Comparison of ENCODE assay signal across 20 cellular contexts in genomic region chr21:38308010-38308784, GRCh38. TPM values are rescaled to one million over a fixed set of nuclear protein-coding genes. Genes with fewer than 3 reads are reported as not detected.
A peak's percentile ranks its signal among the peaks of the same experiment; 100 is the strongest.
DNase-seq lines count a peak whose midpoint lies in the region; ATAC-seq and TF ChIP-seq lines count a peak whose summit lies in the region.
"Had no signal": no experiment of that assay in that cellular context is flagged by ENCODE, and none has a peak within 500 bp of the region (broad histone marks: within the 10 kb centered on the region; RNA-seq: fewer than 3 reads in every experiment).

No MANE protein-coding gene starts in this region.

- no peaks in the 10 kb centered on the region; the same call in 1 of the 2 replicates for H4K20me1 ChIP-seq in IMR-90 (ENCODE audit: insufficient read depth, low read length)

- H3K9me3 ChIP-seq in IMR-90 (ENCODE audit: control insufficient read depth, insufficient read depth, low read length) = no peaks in the 10 kb centered on the region
- no peaks in the 10 kb centered on the region for H3K9me3 ChIP-seq in mesenchymal stem cell (ENCODE audit: control insufficient read depth, low read length)
- no peaks in the 10 kb centered on the region for H3K9me3 ChIP-seq in suprapubic skin
- H3K9me3 ChIP-seq in CD8-positive, alpha-beta memory T cell (ENCODE audit: low read length) = no peaks in the 10 kb centered on the region
- H3K9me3 ChIP-seq: BE2C had no signal

- in situ Hi-C loops in IMR-90 (cut with MboI; ENCODE audit: low sequenced_read_pairs) = no loop called here

- TF ChIP-seq CTCF in IMR-90 (conservative IDR thresholded peaks at IDR 0.05; ENCODE audit: low read depth, low read length) (no peak), fibroblast of mammary gland (conservative IDR thresholded peaks at IDR 0.05; ENCODE audit: control insufficient read depth, insufficient read depth, low read depth, low read length) (no peak), suprapubic skin (IDR thresholded peaks at IDR 0.05) (no peak)

- H2BK15ac ChIP-seq in IMR-90 (ENCODE audit: low read depth, low read length) = peak overlapping the region; percentile 75; the same call in 2 of the 3 replicates
- no peak overlapping the region for H2BK15ac ChIP-seq in mesenchymal stem cell (ENCODE audit: low read depth, poor library complexity, severe bottlenecking)

- peak overlapping the region; percentile 54; the same call in 1 of the 2 replicates for H3K56ac ChIP-seq in IMR-90 (ENCODE audit: extremely low read depth, insufficient read depth, low read length)

- H4K91ac ChIP-seq in IMR-90 (ENCODE audit: insufficient read depth, low read depth, low read length) (no peak overlapping the region), mesenchymal stem cell (ENCODE audit: low read length) (no peak overlapping the region)

- H2BK120ac ChIP-seq in IMR-90 (ENCODE audit: low read depth, low read length) (peak overlapping the region; percentile 79), mesenchymal stem cell (ENCODE audit: low read depth, low read length) (no peak overlapping the region)

- peak overlapping the region in 1 of 2 experiments; percentile 65; a peak in 1 of 4 replicates for H4K8ac ChIP-seq in IMR-90 (ENCODE audit: low read depth in 2 of 2, low read length in 2 of 2)
- H4K8ac ChIP-seq in mesenchymal stem cell (ENCODE audit: low read length) = no peak overlapping the region

- H3K27ac ChIP-seq in IMR-90 (ENCODE audit: insufficient read depth, low read length) (no peak overlapping the region), mesenchymal stem cell (ENCODE audit: low read length, poor library complexity, severe bottlenecking) (peak overlapping the region; percentile 95), suprapubic skin (peak overlapping the region; percentile 76)
- H3K27ac ChIP-seq in CD8-positive, alpha-beta memory T cell (ENCODE audit: low read depth, low read length) = no peak overlapping the region
- H3K27ac ChIP-seq: cardiac muscle cell, HL-60 had no signal

- no CpG with 5 or more reads among the region's 7 CpGs for WGBS in IMR-90 (ENCODE audit: extremely low coverage in 2 of 2, insufficient read length in 1 of 2), 2 experiments
- WGBS in mesenchymal stem cell = 85% methylated on average over 7 of the region's 7 CpGs
- 53% methylated on average over 7 of the region's 7 CpGs for WGBS in suprapubic skin

- H2AK5ac ChIP-seq in IMR-90 (ENCODE audit: low read depth, low read length) = peak overlapping the region; percentile 94
- peak overlapping the region; percentile 97 for H2AK5ac ChIP-seq in mesenchymal stem cell (ENCODE audit: low read length, severe bottlenecking)

- peak overlapping the region; percentile 44; the same call in 1 of the 2 replicates for H4K5ac ChIP-seq in IMR-90 (ENCODE audit: low read depth, low read length)

- H3K27me3 ChIP-seq in IMR-90 (ENCODE audit: control insufficient read depth, insufficient read depth, low read length) (peaks cover 2% of the 10 kb centered on the region; the same call in 1 of the 2 replicates), mesenchymal stem cell (ENCODE audit: control insufficient read depth in 1 of 2, insufficient read depth in 1 of 2, low read length in 2 of 2) (no peaks in the 10 kb centered on the region), suprapubic skin (no peaks in the 10 kb centered on the region)
- H3K27me3 ChIP-seq in CD8-positive, alpha-beta memory T cell (ENCODE audit: insufficient read depth, low read length, poor library complexity, severe bottlenecking) = no peaks in the 10 kb centered on the region
- H3K27me3 ChIP-seq: cardiac muscle cell had no signal

- H3K14ac ChIP-seq in IMR-90 (replicated peaks; ENCODE audit: low read depth, low read length) = peak overlapping the region; percentile 88
- no peak overlapping the region for H3K14ac ChIP-seq in mesenchymal stem cell (ENCODE audit: low read length in 2 of 2)

- H3K9me1 ChIP-seq in IMR-90 (ENCODE audit: insufficient read depth, low read length) = peaks cover 12% of the 10 kb centered on the region

- H3K4me3 Mint-ChIP-seq in CD8-positive, alpha-beta memory T cell = no peak overlapping the region
- H3K4me3 Mint-ChIP-seq: endodermal cell; stimulated activated naive CD8-positive, alpha-beta T cell treated with anti-CD3 and anti-CD28 coated beads, Interleukin-15, amount 100 ng/mL, for 72 hours had no signal

- H3K18ac ChIP-seq in IMR-90 (ENCODE audit: low read depth, low read length) (peak overlapping the region; percentile 83; the same call in 1 of the 2 replicates), mesenchymal stem cell (ENCODE audit: low read depth in 1 of 2, low read length in 2 of 2) (peak overlapping the region in 1 of 2 experiments; percentile 22)

- no peak for TF ChIP-seq POLR2A in IMR-90 (IDR thresholded peaks at IDR 0.05; ENCODE audit: low read depth, low read length)
- TF ChIP-seq POLR2A in suprapubic skin (IDR thresholded peaks at IDR 0.05) = no peak

- H3K27ac Mint-ChIP-seq in CD8-positive, alpha-beta memory T cell = peak overlapping the region in 1 of 8 donors; percentile 35
- H3K27ac Mint-ChIP-seq: endodermal cell; stimulated activated naive CD8-positive, alpha-beta T cell treated with anti-CD3 and anti-CD28 coated beads, Interleukin-15, amount 100 ng/mL, for 72 hours had no signal

- ATAC-seq in IMR-90 (ENCODE audit: low read depth) = no peak
- ATAC-seq in GM18868 (IDR thresholded peaks at IDR 0.05; ENCODE audit: unreplicated experiment) = no peak
- ATAC-seq: stimulated activated naive CD8-positive, alpha-beta T cell treated with anti-CD3 and anti-CD28 coated beads, Interleukin-15, amount 100 ng/mL, for 72 hours had no signal

- peak; percentile 12 for DNase-seq in IMR-90
- DNase-seq in fibroblast of mammary gland (ENCODE audit: low read depth) = peak; percentile 62
- peak; percentile 69 for DNase-seq in mesenchymal stem cell
- peak in 1 of 2 donors; percentile 69 for DNase-seq in suprapubic skin (ENCODE audit: low spot score in 2 of 2)
- no peak for DNase-seq in CD8-positive, alpha-beta memory T cell
- DNase-seq in stimulated activated CD4-positive, alpha-beta T cell treated with anti-CD3 and anti-CD28 coated beads, Interleukin-2, amount 100 ng/mL, for 48 hours = no peak
- no peak for DNase-seq in cerebellar cortex (ENCODE audit: low spot score)
- DNase-seq: activated gamma-delta T cell treated with Interleukin-2 at 50 U/mL for 16 hours; BE2C; EL; endodermal cell; islet precursor cell; NCI-H1436 treated with DMSO at 0.1 percent for 48 hours; small intestine; stimulated activated naive CD8-positive, alpha-beta T cell treated with anti-CD3 and anti-CD28 coated beads, Interleukin-15, amount 100 ng/mL, for 72 hours had no signal

- H3K4ac ChIP-seq in IMR-90 (ENCODE audit: low read depth, low read length) (peak overlapping the region; percentile 74), mesenchymal stem cell (ENCODE audit: low read depth in 1 of 2, low read length in 2 of 2) (peak overlapping the region in 1 of 2 experiments; percentile 6)

- H2AFZ ChIP-seq in IMR-90 (replicated peaks; ENCODE audit: low read length, poor library complexity) = peak overlapping the region; percentile 15
- no peak overlapping the region for H2AFZ ChIP-seq in mesenchymal stem cell (ENCODE audit: low read depth, low read length)

- intact Hi-C loops in IMR-90 (cut with micrococcal nuclease) = no loop called here

- H3K9ac ChIP-seq in IMR-90 (ENCODE audit: low read depth, low read length) = no peak overlapping the region
- peak overlapping the region; percentile 76 for H3K9ac ChIP-seq in mesenchymal stem cell (ENCODE audit: low read length)

- H3K4me1 ChIP-seq in IMR-90 (ENCODE audit: control insufficient read depth, insufficient read depth, low read length) (peaks cover 8% of the 10 kb centered on the region), mesenchymal stem cell (ENCODE audit: control insufficient read depth, insufficient read depth, low read depth, low read length) (peaks cover 10% of the 10 kb centered on the region), suprapubic skin (peaks cover 6% of the 10 kb centered on the region)
- peaks cover 6% of the 10 kb centered on the region for H3K4me1 ChIP-seq in CD8-positive, alpha-beta memory T cell (ENCODE audit: insufficient read depth, low read length)
- H3K4me1 ChIP-seq: BE2C had no signal

- H2BK20ac ChIP-seq in IMR-90 (ENCODE audit: low read depth, low read length) = peak overlapping the region; percentile 91

- H3K4me3 ChIP-seq in IMR-90 (ENCODE audit: insufficient read depth, low read depth, low read length) (no peak overlapping the region), fibroblast of mammary gland (ENCODE audit: control insufficient read depth, low read depth, low read length) (no peak overlapping the region), mesenchymal stem cell (ENCODE audit: insufficient read depth in 1 of 2, low read depth in 1 of 2, low read length in 2 of 2) (no peak overlapping the region), suprapubic skin (no peak overlapping the region)
- H3K4me3 ChIP-seq in CD8-positive, alpha-beta memory T cell (ENCODE audit: low read length) = no peak overlapping the region
- H3K4me3 ChIP-seq: cardiac muscle cell had no signal

- no peak for TF ChIP-seq EP300 in suprapubic skin (IDR thresholded peaks at IDR 0.05)

- no peaks in the 10 kb centered on the region for H3K36me3 Mint-ChIP-seq in CD8-positive, alpha-beta memory T cell

- no TSS peak for BruUV-seq in IMR-90 (replicated peaks; lab: Mats Ljungman, UMichigan)

- peak overlapping the region; percentile 11 for H2AK9ac ChIP-seq in IMR-90 (replicated peaks; ENCODE audit: low read depth, low read length, poor library complexity)

- H3K23ac ChIP-seq in IMR-90 (ENCODE audit: low read depth, low read length) (peak overlapping the region; percentile 92; the same call in 1 of the 2 replicates), mesenchymal stem cell (ENCODE audit: low read length in 2 of 2) (no peak overlapping the region)

- H3K79me1 ChIP-seq in IMR-90 (ENCODE audit: low read depth in 1 of 2, low read length in 2 of 2) = no peaks in the 10 kb centered on the region
- no peaks in the 10 kb centered on the region for H3K79me1 ChIP-seq in mesenchymal stem cell (replicated peaks; ENCODE audit: low read length, poor library complexity, severe bottlenecking)

- H3K9me3 Mint-ChIP-seq in CD8-positive, alpha-beta memory T cell = no peaks in the 10 kb centered on the region
- H3K9me3 Mint-ChIP-seq: endodermal cell; stimulated activated naive CD8-positive, alpha-beta T cell treated with anti-CD3 and anti-CD28 coated beads, Interleukin-15, amount 100 ng/mL, for 72 hours had no signal

- H3K4me2 ChIP-seq in IMR-90 (ENCODE audit: low read depth, low read length) (no peak overlapping the region), mesenchymal stem cell (ENCODE audit: low read length, poor library complexity, severe bottlenecking) (no peak overlapping the region)

- H2BK5ac ChIP-seq in IMR-90 (ENCODE audit: low read depth, low read length, poor library complexity, severe bottlenecking) = no peak overlapping the region
- peak overlapping the region; percentile 3 for H2BK5ac ChIP-seq in mesenchymal stem cell (ENCODE audit: low read depth, low read length, poor library complexity, severe bottlenecking)

- peaks cover under 1 to 2% of the 10 kb centered on the region in 2 donors for H3K27me3 Mint-ChIP-seq in CD8-positive, alpha-beta memory T cell

- dilution Hi-C loops in IMR-90 (cut with HindIII; ENCODE audit: low sequenced_read_pairs, unreplicated experiment) = no loop called here

- POLR2A ChIA-PET in IMR-90 (lab: Charles Lee; ENCODE audit: unreplicated experiment) = no interaction called here
- POLR2A ChIA-PET in CD8-positive, alpha-beta memory T cell (lab: Charles Lee) = no interaction called here

- TF ChIP-seq RAD21 in IMR-90 (IDR thresholded peaks at IDR 0.05; ENCODE audit: low read length) = no peak

- H3K36me3 ChIP-seq in IMR-90 (ENCODE audit: control insufficient read depth, insufficient read depth, low read length) (no peaks in the 10 kb centered on the region), mesenchymal stem cell (ENCODE audit: control insufficient read depth in 1 of 2, insufficient read depth in 2 of 2, low read depth in 1 of 2, low read length in 2 of 2) (no peaks in the 10 kb centered on the region), suprapubic skin (no peaks in the 10 kb centered on the region)
- no peaks in the 10 kb centered on the region for H3K36me3 ChIP-seq in CD8-positive, alpha-beta memory T cell (ENCODE audit: insufficient read depth, low read length)
- H3K36me3 ChIP-seq: BE2C, cardiac muscle cell had no signal

- H2BK12ac ChIP-seq in mesenchymal stem cell (ENCODE audit: low read length in 2 of 2) = peak overlapping the region in 1 of 2 experiments; percentile 77

- H3K4me1 Mint-ChIP-seq in CD8-positive, alpha-beta memory T cell = peaks cover 0 to 5% (median 0%) of the 10 kb centered on the region in 3 donors

- CTCF ChIA-PET in IMR-90 (lab: Yijun Ruan, JAX) = interaction anchor here (0.7 to 1.1 kb wide), 3 partner anchors 12 to 58 kb away, joined by 3 to 4 read pairs (median 3); no protein-coding TSS in a partner anchor
- CTCF ChIA-PET in CD8-positive, alpha-beta memory T cell (lab: Charles Lee) = interaction anchor here (1.0 kb wide), 1 partner anchor 48 kb away, joined by 3 read pairs; no protein-coding TSS in a partner anchor

RNA-seq across cellular contexts. Expression of gene KCNJ15, which starts 51.4 kb away (rescaled TPM):
- total RNA-seq in IMR-90 (2012; rRNA removed) (under 0.01 TPM in 2 replicates), suprapubic skin (1 to 10 TPM; 4.6 to 9.2 (median 6.5) TPM)
- polyA plus RNA-seq in IMR-90 (2012; rRNA removed) = 0.07 TPM in 1 of 2 replicates, not detected in the other
- not detected in 2 replicates for polyA plus RNA-seq in IMR-90 (2012; cell fraction: cytosol; rRNA removed)
- polyA plus RNA-seq in IMR-90 (2012; cell fraction: nucleus; rRNA removed; ENCODE audit: low replicate concordance) = 0.11 TPM in 1 of 2 replicates, not detected in the other
- polyA plus RNA-seq in mesenchymal stem cell (2013, experiment 1 of 2) = 0.99 TPM
- 1.00 TPM for polyA plus RNA-seq in mesenchymal stem cell (2013, experiment 2 of 2)
- total RNA-seq in CD8-positive, alpha-beta memory T cell = not detected
- polyA plus RNA-seq in CD8-positive, alpha-beta memory T cell = not detected
- total RNA-seq: cardiac muscle cell, endodermal cell, NCI-H460, OCI-LY7 had no signal
- polyA plus RNA-seq: cardiac muscle cell had no signal

Comparison
In these comparisons a context has a peak if more than half of its experiments do, and no peak if none do; other contexts are left out.
1. DNase-seq: peak in IMR-90 (single experiment), fibroblast of mammary gland (single experiment) and mesenchymal stem cell (single experiment); none in CD8-positive, alpha-beta memory T cell (0 of 5), stimulated activated CD4-positive, alpha-beta T cell treated with anti-CD3 and anti-CD28 coated beads, Interleukin-2, amount 100 ng/mL, for 48 hours (0 of 2) and cerebellar cortex (single experiment).
2. H3K27ac ChIP-seq: peak in mesenchymal stem cell (single experiment) and suprapubic skin (single experiment); none in IMR-90 (single experiment) and CD8-positive, alpha-beta memory T cell (single experiment).